ENCODE assay signal across 1 cellular context in genomic region chr9:35646583-35647265, GRCh38.
TF ChIP-seq lines count a peak whose summit lies in the region.

No MANE protein-coding gene starts in this region.

TF ChIP-seq in K562, 482 proteins besides CTCF, POLR2A, EP300 and RAD21 (continued from another document and continues in another):
- TF ChIP-seq E2F6 (IDR thresholded peaks at IDR 0.05; ENCODE audit: borderline replicate concordance in 1 of 2, extremely low read depth in 1 of 2, insufficient read depth in 1 of 2, insufficient read length in 1 of 2, low read depth in 1 of 2, low read length in 1 of 2, poor library complexity in 1 of 2, severe bottlenecking in 1 of 2) (peak; percentile 24 to 66), RBM39 (optimal IDR thresholded peaks at IDR 0.05; ENCODE audit: low read depth, low read length) (no peak), BCOR (IDR thresholded peaks at IDR 0.05) (no peak), SMAD1 (IDR thresholded peaks at IDR 0.05; ENCODE audit: low read depth, low read length, partially characterized antibody) (peak; percentile 18), ASH1L (IDR thresholded peaks at IDR 0.05; ENCODE audit: borderline replicate concordance, low read depth, partially characterized antibody) (no peak), TEAD1 (CRISPR knock-in tag; IDR thresholded peaks at IDR 0.05) (peak in 1 of 2 experiments; percentile 29; a peak in 1 of 4 replicates), GATAD2A (IDR thresholded peaks at IDR 0.05) (no peak), RFX1 (IDR thresholded peaks at IDR 0.05) (no peak), TBP (optimal IDR thresholded peaks at IDR 0.05; ENCODE audit: low read depth, low read length) (no peak), CBX1 (IDR thresholded peaks at IDR 0.05; ENCODE audit: low read depth) (no peak), ZNF23 (CRISPR knock-in tag; IDR thresholded peaks at IDR 0.05) (no peak), NEUROD1 (IDR thresholded peaks at IDR 0.05; ENCODE audit: borderline replicate concordance, low read depth, low read length, partially characterized antibody) (no peak), HSF4 (CRISPR knock-in tag; IDR thresholded peaks at IDR 0.05; ENCODE audit: borderline replicate concordance) (no peak), CREBBP (IDR thresholded peaks at IDR 0.05; ENCODE audit: low read depth, low read length) (no peak), SMARCB1 (IDR thresholded peaks at IDR 0.05; ENCODE audit: insufficient read length, low read depth) (no peak), CEBPB (tag; IDR thresholded peaks at IDR 0.05) (no peak), EP400 (IDR thresholded peaks at IDR 0.05) (peak; percentile 41; the same call in 1 of the 2 replicates), DNMT1 (IDR thresholded peaks at IDR 0.05) (no peak), ELF2 (CRISPR knock-in tag; IDR thresholded peaks at IDR 0.05) (no peak), RBM17 (IDR thresholded peaks at IDR 0.05; ENCODE audit: borderline replicate concordance, low read depth, low read length) (no peak), ZNF347 (CRISPR knock-in tag; IDR thresholded peaks at IDR 0.05; ENCODE audit: low read depth) (no peak), ZNF3 (CRISPR knock-in tag; IDR thresholded peaks at IDR 0.05) (no peak), RNF219 (CRISPR knock-in tag; IDR thresholded peaks at IDR 0.05) (no peak), MEIS2 (IDR thresholded peaks at IDR 0.05; ENCODE audit: partially characterized antibody) (no peak), KDM1A (IDR thresholded peaks at IDR 0.05) (no peak), NR2C1 (IDR thresholded peaks at IDR 0.05) (no peak), NR2C1 (tag; IDR thresholded peaks at IDR 0.05) (no peak), THRAP3 (IDR thresholded peaks at IDR 0.05; ENCODE audit: borderline replicate concordance) (no peak), NCOA6 (IDR thresholded peaks at IDR 0.05) (no peak; the same call in 1 of the 2 replicates), ZNF324 (CRISPR knock-in tag; IDR thresholded peaks at IDR 0.05) (no peak), MAZ (CRISPR knock-in tag; conservative IDR thresholded peaks at IDR 0.05 in 1 of 2, IDR thresholded peaks at IDR 0.05 in 1 of 2) (peak; percentile 56 to 70; a peak in 3 of 4 replicates), CREB1 (IDR thresholded peaks at IDR 0.05) (no peak; the same call in 1 of the 2 replicates), CREB1 (CRISPR knock-in tag; IDR thresholded peaks at IDR 0.05) (peak; percentile 49; the same call in 1 of the 2 replicates), NFYB (IDR thresholded peaks at IDR 0.05; ENCODE audit: extremely low read depth, insufficient read length) (no peak), NFE2 (IDR thresholded peaks at IDR 0.05; ENCODE audit: low read depth) (no peak), PTBP1 (IDR thresholded peaks at IDR 0.05; ENCODE audit: low read depth, low read length) (no peak), ZNF280A (IDR thresholded peaks at IDR 0.05; ENCODE audit: low read depth, partially characterized antibody) (no peak), SIX5 (IDR thresholded peaks at IDR 0.05; ENCODE audit: borderline replicate concordance in 1 of 2, insufficient read depth in 1 of 2, low read depth in 1 of 2, low read length in 2 of 2) (peak; percentile 43 to 62; a peak in 2 of 4 replicates), PPARD (CRISPR knock-in tag; IDR thresholded peaks at IDR 0.05) (no peak)
- TF ChIP-seq, protein P1, sequence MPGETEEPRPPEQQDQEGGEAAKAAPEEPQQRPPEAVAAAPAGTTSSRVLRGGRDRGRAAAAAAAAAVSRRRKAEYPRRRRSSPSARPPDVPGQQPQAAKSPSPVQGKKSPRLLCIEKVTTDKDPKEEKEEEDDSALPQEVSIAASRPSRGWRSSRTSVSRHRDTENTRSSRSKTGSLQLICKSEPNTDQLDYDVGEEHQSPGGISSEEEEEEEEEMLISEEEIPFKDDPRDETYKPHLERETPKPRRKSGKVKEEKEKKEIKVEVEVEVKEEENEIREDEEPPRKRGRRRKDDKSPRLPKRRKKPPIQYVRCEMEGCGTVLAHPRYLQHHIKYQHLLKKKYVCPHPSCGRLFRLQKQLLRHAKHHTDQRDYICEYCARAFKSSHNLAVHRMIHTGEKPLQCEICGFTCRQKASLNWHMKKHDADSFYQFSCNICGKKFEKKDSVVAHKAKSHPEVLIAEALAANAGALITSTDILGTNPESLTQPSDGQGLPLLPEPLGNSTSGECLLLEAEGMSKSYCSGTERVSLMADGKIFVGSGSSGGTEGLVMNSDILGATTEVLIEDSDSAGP (CRISPR knock-in tag; IDR thresholded peaks at IDR 0.05), result no peak
- TF ChIP-seq, protein P2, sequence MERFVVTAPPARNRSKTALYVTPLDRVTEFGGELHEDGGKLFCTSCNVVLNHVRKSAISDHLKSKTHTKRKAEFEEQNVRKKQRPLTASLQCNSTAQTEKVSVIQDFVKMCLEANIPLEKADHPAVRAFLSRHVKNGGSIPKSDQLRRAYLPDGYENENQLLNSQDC (CRISPR knock-in tag; IDR thresholded peaks at IDR 0.05), result no peak
- TF ChIP-seq, protein P3, sequence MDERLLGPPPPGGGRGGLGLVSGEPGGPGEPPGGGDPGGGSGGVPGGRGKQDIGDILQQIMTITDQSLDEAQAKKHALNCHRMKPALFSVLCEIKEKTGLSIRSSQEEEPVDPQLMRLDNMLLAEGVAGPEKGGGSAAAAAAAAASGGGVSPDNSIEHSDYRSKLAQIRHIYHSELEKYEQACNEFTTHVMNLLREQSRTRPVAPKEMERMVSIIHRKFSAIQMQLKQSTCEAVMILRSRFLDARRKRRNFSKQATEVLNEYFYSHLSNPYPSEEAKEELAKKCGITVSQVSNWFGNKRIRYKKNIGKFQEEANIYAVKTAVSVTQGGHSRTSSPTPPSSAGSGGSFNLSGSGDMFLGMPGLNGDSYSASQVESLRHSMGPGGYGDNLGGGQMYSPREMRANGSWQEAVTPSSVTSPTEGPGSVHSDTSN (CRISPR knock-in tag; IDR thresholded peaks at IDR 0.05; ENCODE audit: low read depth), result no peak
- TF ChIP-seq, protein P3 (tag; conservative IDR thresholded peaks at IDR 0.05; ENCODE audit: low read depth), result no peak
- TF ChIP-seq, protein P4, sequence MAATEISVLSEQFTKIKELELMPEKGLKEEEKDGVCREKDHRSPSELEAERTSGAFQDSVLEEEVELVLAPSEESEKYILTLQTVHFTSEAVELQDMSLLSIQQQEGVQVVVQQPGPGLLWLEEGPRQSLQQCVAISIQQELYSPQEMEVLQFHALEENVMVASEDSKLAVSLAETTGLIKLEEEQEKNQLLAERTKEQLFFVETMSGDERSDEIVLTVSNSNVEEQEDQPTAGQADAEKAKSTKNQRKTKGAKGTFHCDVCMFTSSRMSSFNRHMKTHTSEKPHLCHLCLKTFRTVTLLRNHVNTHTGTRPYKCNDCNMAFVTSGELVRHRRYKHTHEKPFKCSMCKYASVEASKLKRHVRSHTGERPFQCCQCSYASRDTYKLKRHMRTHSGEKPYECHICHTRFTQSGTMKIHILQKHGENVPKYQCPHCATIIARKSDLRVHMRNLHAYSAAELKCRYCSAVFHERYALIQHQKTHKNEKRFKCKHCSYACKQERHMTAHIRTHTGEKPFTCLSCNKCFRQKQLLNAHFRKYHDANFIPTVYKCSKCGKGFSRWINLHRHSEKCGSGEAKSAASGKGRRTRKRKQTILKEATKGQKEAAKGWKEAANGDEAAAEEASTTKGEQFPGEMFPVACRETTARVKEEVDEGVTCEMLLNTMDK (IDR thresholded peaks at IDR 0.05; ENCODE audit: borderline replicate concordance, insufficient read depth, low read depth, low read length, poor library complexity, severe bottlenecking), result peak; percentile 14
- TF ChIP-seq, protein P5, sequence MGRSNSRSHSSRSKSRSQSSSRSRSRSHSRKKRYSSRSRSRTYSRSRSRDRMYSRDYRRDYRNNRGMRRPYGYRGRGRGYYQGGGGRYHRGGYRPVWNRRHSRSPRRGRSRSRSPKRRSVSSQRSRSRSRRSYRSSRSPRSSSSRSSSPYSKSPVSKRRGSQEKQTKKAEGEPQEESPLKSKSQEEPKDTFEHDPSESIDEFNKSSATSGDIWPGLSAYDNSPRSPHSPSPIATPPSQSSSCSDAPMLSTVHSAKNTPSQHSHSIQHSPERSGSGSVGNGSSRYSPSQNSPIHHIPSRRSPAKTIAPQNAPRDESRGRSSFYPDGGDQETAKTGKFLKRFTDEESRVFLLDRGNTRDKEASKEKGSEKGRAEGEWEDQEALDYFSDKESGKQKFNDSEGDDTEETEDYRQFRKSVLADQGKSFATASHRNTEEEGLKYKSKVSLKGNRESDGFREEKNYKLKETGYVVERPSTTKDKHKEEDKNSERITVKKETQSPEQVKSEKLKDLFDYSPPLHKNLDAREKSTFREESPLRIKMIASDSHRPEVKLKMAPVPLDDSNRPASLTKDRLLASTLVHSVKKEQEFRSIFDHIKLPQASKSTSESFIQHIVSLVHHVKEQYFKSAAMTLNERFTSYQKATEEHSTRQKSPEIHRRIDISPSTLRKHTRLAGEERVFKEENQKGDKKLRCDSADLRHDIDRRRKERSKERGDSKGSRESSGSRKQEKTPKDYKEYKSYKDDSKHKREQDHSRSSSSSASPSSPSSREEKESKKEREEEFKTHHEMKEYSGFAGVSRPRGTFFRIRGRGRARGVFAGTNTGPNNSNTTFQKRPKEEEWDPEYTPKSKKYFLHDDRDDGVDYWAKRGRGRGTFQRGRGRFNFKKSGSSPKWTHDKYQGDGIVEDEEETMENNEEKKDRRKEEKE (IDR thresholded peaks at IDR 0.05; ENCODE audit: borderline replicate concordance in 1 of 2, control insufficient read depth in 1 of 2, low read depth in 2 of 2, low read length in 1 of 2), result no peak
- TF ChIP-seq, protein P6, sequence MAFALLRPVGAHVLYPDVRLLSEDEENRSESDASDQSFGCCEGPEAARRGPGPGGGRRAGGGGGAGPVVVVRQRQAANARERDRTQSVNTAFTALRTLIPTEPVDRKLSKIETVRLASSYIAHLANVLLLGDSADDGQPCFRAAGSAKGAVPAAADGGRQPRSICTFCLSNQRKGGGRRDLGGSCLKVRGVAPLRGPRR (CRISPR knock-in tag; IDR thresholded peaks at IDR 0.05), result no peak
- TF ChIP-seq, protein P7, sequence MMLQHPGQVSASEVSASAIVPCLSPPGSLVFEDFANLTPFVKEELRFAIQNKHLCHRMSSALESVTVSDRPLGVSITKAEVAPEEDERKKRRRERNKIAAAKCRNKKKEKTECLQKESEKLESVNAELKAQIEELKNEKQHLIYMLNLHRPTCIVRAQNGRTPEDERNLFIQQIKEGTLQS (IDR thresholded peaks at IDR 0.05), result no peak
- TF ChIP-seq, protein P7 (CRISPR knock-in tag; conservative IDR thresholded peaks at IDR 0.05), result no peak
